ENCODE assay signal across 1 cellular context in genomic region chr17:7982666-7983065, GRCh38.
TF ChIP-seq lines count a peak whose summit lies in the region.

No MANE protein-coding gene starts in this region.

TF ChIP-seq in HepG2, 621 proteins besides CTCF, POLR2A, EP300 and RAD21:
- no peak for TF ChIP-seq GATA4 (IDR thresholded peaks at IDR 0.05; ENCODE audit: borderline replicate concordance, low read depth)
- TF ChIP-seq STAG1 (CRISPR knock-in tag; IDR thresholded peaks at IDR 0.05): peak; percentile 51
